In the genomic region with DNA sequence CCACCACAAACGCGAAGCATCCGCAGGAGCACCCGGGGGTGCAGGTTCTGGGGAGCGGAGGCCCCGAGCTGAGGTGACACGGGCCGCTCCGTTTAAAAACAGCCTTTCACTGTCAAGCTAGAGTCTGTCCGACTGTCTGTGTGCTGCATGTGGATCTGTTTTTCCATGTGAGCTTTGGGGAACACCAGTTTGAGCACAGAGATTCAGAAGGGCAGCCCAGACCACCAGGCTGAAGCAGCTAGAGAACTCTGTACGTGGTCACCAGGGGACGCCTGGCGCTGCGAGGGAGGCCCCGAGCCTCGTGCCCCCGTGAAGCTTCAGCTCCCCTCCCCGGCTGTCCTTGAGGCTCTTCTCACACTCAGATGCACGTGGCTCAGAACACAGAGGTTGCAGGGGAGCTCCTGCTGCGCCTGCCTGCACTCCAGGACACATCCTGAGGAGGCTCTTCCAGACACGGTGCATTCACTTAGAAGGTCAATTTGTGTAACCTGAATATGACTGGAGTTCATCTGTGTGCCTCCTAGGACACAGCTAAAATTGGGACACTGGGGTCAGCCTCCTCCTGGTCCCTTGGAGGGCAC, we compare ENCODE assay signal across 19 cellular contexts.
"Had no signal": no experiment of that assay in that cellular context is flagged by ENCODE, and none has a peak within 500 bp of the region (broad histone marks: within the 10 kb centered on the region; RNA-seq: fewer than 3 reads in every experiment).

No MANE protein-coding gene starts in this region.

- H3K9ac ChIP-seq: neural progenitor cell had no signal

- H3K27me3 ChIP-seq: hepatocyte, pancreas had no signal

- H3K27ac ChIP-seq: hepatocyte, neural progenitor cell, pancreas had no signal

- H3K36me3 ChIP-seq: neural progenitor cell, pancreas had no signal

- H3K9me3 ChIP-seq: pancreas had no signal

- H3K9me3 Mint-ChIP-seq: natural killer cell treated with Interleukin-12 subunit alpha and Interleukin-12 subunit beta and Interleukin-15 and Interleukin-18, amount 100 ng/mL, for 72 hours; neural progenitor cell had no signal

- DNase-seq: effector CD4-positive, alpha-beta T cell; foreskin melanocyte; head of caudate nucleus; left colon; left ventricle myocardium superior; mesenchymal stem cell; midbrain; occipital lobe; right cardiac atrium; stimulated activated CD4-positive, alpha-beta T cell treated with anti-CD3 and anti-CD28 coated beads, Interleukin-2, amount 100 ng/mL, for 48 hours; stimulated activated naive CD4-positive, alpha-beta T cell treated with Interleukin-2 at 50 U/mL for 16 hours; trophoblast cell had no signal

- H3K27me3 Mint-ChIP-seq: natural killer cell treated with Interleukin-12 subunit alpha and Interleukin-12 subunit beta and Interleukin-15 and Interleukin-18, amount 100 ng/mL, for 72 hours had no signal

- H3K4me1 ChIP-seq: neural progenitor cell, pancreas had no signal

- H3K4me2 ChIP-seq: hepatocyte, neural progenitor cell, smooth muscle cell had no signal

- H3K36me3 Mint-ChIP-seq: natural killer cell treated with Interleukin-12 subunit alpha and Interleukin-12 subunit beta and Interleukin-15 and Interleukin-18, amount 100 ng/mL, for 72 hours; neural progenitor cell had no signal

- H3K4me3 Mint-ChIP-seq: natural killer cell treated with Interleukin-12 subunit alpha and Interleukin-12 subunit beta and Interleukin-15 and Interleukin-18, amount 100 ng/mL, for 72 hours; neural progenitor cell had no signal

- ATAC-seq: left colon; left ventricle myocardium superior; natural killer cell treated with Interleukin-12 subunit alpha and Interleukin-12 subunit beta and Interleukin-15 and Interleukin-18, amount 100 ng/mL, for 72 hours; pancreas; right cardiac atrium had no signal

- H2AFZ ChIP-seq: hepatocyte, neural progenitor cell had no signal

- H3K27ac Mint-ChIP-seq: natural killer cell treated with Interleukin-12 subunit alpha and Interleukin-12 subunit beta and Interleukin-15 and Interleukin-18, amount 100 ng/mL, for 72 hours; neural progenitor cell; progenitor cell of endocrine pancreas had no signal

- H3K4me3 ChIP-seq: hepatocyte, lung, neural progenitor cell, pancreas, smooth muscle cell had no signal

- H3K79me2 ChIP-seq: hepatocyte had no signal

- H3K4me1 Mint-ChIP-seq: neural progenitor cell had no signal
